Comparison of ENCODE assay signal across 10 cellular contexts in the genomic region with DNA sequence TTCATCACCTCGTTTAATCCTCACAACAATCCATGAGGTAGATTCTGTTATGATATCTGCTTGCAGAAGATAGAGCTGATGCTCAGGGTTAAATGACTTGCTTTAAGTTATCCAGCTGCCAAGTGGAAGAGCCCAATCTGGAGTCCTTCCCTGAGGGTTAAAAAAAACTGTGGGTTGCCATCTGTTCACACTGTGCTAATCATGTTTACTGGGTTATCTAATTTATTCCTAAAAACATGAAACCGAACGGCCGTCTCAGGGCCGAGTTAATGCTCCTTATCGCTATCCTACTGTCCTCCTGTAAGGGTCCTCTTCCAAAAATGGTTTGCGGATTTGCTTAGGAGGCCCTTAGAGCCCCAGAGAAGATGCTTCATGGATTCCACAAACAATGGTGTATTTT.
"Had no signal": no experiment of that assay in that cellular context is flagged by ENCODE, and none has a peak within 500 bp of the region (broad histone marks: within the 10 kb centered on the region; RNA-seq: fewer than 3 reads in every experiment).

No MANE protein-coding gene starts in this region.

- H3K9me3 ChIP-seq: gastrocnemius medialis, right atrium auricular region, thyroid gland had no signal

- DNase-seq: activated CD4-positive, alpha-beta T cell treated with anti-CD3 and anti-CD28 coated beads for 4 hours; activated naive CD4-positive, alpha-beta T cell treated with Interleukin-2 at 50 U/mL for 16 hours; effector CD8-positive, alpha-beta T cell; gastrocnemius medialis; left ventricle myocardium inferior; posterior cingulate gyrus; small intestine; T1000; thyroid gland had no signal

- ATAC-seq: gastrocnemius medialis had no signal
